1 cellular context compared by ENCODE assay signal in the genomic region with DNA sequence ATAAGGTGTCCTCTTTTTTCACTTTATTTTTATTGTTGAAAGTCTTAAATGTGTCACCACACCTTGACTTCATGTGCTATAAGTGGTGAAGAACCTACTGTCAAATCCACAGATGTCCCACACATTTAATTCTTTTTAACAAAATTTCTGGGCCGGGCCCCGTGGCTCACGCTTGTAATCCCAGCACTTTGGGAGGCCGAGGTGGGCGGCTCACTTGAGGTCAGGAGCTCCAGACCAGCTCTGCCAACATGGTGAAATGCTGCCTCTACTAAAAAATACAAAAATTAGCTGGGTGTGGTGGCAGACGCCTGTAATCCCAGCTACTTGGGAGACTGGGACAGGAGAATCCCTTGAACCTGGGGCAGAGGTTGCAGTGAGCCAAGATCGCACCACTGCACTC.
TF ChIP-seq lines count a peak whose summit lies in the region.

No MANE protein-coding gene starts in this region.

TF ChIP-seq in SK-N-SH treated with all-trans-retinoic acid at 6 μM for 48 hours, 23 proteins besides CTCF, POLR2A, EP300 and RAD21 (continued from another document):
- TF ChIP-seq ZNF565 (CRISPR knock-in tag; conservative IDR thresholded peaks at IDR 0.05; ENCODE audit: low read depth) (no peak), ARNTL (CRISPR knock-in tag; IDR thresholded peaks at IDR 0.05; ENCODE audit: borderline replicate concordance, low read depth) (no peak), TCF4 (CRISPR knock-in tag; IDR thresholded peaks at IDR 0.05; ENCODE audit: borderline replicate concordance) (no peak), CREB5 (CRISPR knock-in tag; IDR thresholded peaks at IDR 0.05; ENCODE audit: low read depth) (no peak), CSDC2 (CRISPR knock-in tag; IDR thresholded peaks at IDR 0.05) (no peak), PPARA (CRISPR knock-in tag; IDR thresholded peaks at IDR 0.05; ENCODE audit: borderline replicate concordance) (no peak), ZFP30 (CRISPR knock-in tag; IDR thresholded peaks at IDR 0.05) (no peak), ZNF70 (CRISPR knock-in tag; IDR thresholded peaks at IDR 0.05) (no peak), POU6F1 (CRISPR knock-in tag; IDR thresholded peaks at IDR 0.05; ENCODE audit: borderline replicate concordance, low read depth) (no peak), ISL1 (CRISPR knock-in tag; IDR thresholded peaks at IDR 0.05) (no peak)
- TF ChIP-seq, protein P1, sequence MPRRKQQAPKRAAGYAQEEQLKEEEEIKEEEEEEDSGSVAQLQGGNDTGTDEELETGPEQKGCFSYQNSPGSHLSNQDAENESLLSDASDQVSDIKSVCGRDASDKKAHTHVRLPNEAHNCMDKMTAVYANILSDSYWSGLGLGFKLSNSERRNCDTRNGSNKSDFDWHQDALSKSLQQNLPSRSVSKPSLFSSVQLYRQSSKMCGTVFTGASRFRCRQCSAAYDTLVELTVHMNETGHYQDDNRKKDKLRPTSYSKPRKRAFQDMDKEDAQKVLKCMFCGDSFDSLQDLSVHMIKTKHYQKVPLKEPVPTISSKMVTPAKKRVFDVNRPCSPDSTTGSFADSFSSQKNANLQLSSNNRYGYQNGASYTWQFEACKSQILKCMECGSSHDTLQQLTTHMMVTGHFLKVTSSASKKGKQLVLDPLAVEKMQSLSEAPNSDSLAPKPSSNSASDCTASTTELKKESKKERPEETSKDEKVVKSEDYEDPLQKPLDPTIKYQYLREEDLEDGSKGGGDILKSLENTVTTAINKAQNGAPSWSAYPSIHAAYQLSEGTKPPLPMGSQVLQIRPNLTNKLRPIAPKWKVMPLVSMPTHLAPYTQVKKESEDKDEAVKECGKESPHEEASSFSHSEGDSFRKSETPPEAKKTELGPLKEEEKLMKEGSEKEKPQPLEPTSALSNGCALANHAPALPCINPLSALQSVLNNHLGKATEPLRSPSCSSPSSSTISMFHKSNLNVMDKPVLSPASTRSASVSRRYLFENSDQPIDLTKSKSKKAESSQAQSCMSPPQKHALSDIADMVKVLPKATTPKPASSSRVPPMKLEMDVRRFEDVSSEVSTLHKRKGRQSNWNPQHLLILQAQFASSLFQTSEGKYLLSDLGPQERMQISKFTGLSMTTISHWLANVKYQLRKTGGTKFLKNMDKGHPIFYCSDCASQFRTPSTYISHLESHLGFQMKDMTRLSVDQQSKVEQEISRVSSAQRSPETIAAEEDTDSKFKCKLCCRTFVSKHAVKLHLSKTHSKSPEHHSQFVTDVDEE (CRISPR knock-in tag; IDR thresholded peaks at IDR 0.05) = no peak
TF ChIP-seq in SK-N-SH treated with all-trans-retinoic acid at 6 μM for 48 hours: peak in this region for 0.
